1 cellular context compared by ENCODE assay signal in genomic region chr21:46027855-46028493, GRCh38.
TF ChIP-seq lines count a peak whose summit lies in the region.

No MANE protein-coding gene starts in this region.

TF ChIP-seq in GM23338, 12 proteins besides CTCF, POLR2A, EP300 and RAD21 (continued from another document):
- TF ChIP-seq REST (IDR thresholded peaks at IDR 0.05; ENCODE audit: unreplicated experiment) (no peak), STAT1 (IDR thresholded peaks at IDR 0.05; ENCODE audit: unreplicated experiment) (no peak), POLR2AphosphoS5 (IDR thresholded peaks at IDR 0.05; ENCODE audit: low read depth) (no peak)
- TF ChIP-seq, protein P1, sequence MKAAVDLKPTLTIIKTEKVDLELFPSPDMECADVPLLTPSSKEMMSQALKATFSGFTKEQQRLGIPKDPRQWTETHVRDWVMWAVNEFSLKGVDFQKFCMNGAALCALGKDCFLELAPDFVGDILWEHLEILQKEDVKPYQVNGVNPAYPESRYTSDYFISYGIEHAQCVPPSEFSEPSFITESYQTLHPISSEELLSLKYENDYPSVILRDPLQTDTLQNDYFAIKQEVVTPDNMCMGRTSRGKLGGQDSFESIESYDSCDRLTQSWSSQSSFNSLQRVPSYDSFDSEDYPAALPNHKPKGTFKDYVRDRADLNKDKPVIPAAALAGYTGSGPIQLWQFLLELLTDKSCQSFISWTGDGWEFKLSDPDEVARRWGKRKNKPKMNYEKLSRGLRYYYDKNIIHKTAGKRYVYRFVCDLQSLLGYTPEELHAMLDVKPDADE (IDR thresholded peaks at IDR 0.05): no peak
